In genomic region chr5:158880514-158881001, GRCh38 we compare ENCODE assay signal across 1 cellular context.
TF ChIP-seq lines count a peak whose summit lies in the region.

No MANE protein-coding gene starts in this region.

TF ChIP-seq in GM23338, 12 proteins besides CTCF, POLR2A, EP300 and RAD21 (continued from another document):
- no peak for TF ChIP-seq REST (IDR thresholded peaks at IDR 0.05; ENCODE audit: unreplicated experiment)
